ENCODE assay signal across 11 cellular contexts in genomic region chr14:58731465-58732330, GRCh38.
DNase-seq lines count a peak whose midpoint lies in the region; ATAC-seq, FAIRE-seq and TF ChIP-seq lines count a peak whose summit lies in the region.
"Had no signal": no experiment of that assay in that cellular context is flagged by ENCODE, and none has a peak within 500 bp of the region (broad histone marks: within the 10 kb centered on the region; RNA-seq: fewer than 3 reads in every experiment).

No MANE protein-coding gene starts in this region.

- no CpG with 5 or more reads among the region's 2 CpGs for WGBS in H9 (ENCODE audit: extremely low coverage, insufficient read length, low lambda C conversion rate)

- no peak overlapping the region for H3K4me3 Mint-ChIP-seq in astrocyte (ENCODE audit: unreplicated experiment)
- no peak overlapping the region for H3K4me3 Mint-ChIP-seq in CD4-positive, alpha-beta T cell
- no peak overlapping the region for H3K4me3 Mint-ChIP-seq in H9
- H3K4me3 Mint-ChIP-seq in activated CD4-positive, alpha-beta T cell treated with anti-CD3 and anti-CD28 coated beads, Interleukin-2, amount 10 ng/mL, durations not matched to agents 24 days and 14 days, result no peak overlapping the region

- H3K36me3 Mint-ChIP-seq in astrocyte (ENCODE audit: low read depth, unreplicated experiment), result no peaks in the 10 kb centered on the region
- no peaks in the 10 kb centered on the region for H3K36me3 Mint-ChIP-seq in CD4-positive, alpha-beta T cell (ENCODE audit: low read depth)
- H3K36me3 Mint-ChIP-seq in H9 (ENCODE audit: insufficient read depth in 1 of 3, low read depth in 3 of 3), result no peaks in the 10 kb centered on the region
- no peaks in the 10 kb centered on the region for H3K36me3 Mint-ChIP-seq in activated CD4-positive, alpha-beta T cell treated with anti-CD3 and anti-CD28 coated beads, Interleukin-2, amount 10 ng/mL, durations not matched to agents 24 days and 14 days (ENCODE audit: low read depth)

- H3K36me3 ChIP-seq in astrocyte (ENCODE audit: insufficient read depth, low read length) (no peaks in the 10 kb centered on the region), tibial artery (no peaks in the 10 kb centered on the region)
- H3K36me3 ChIP-seq: colonic mucosa, suprapubic skin had no signal

- DNase-seq in HPDE6-E6E7 (ENCODE audit: extremely low spot score) (peak; percentile 64), astrocyte (ENCODE audit: low read depth) (peak; percentile 100), iris pigment epithelial cell (ENCODE audit: low read depth) (peak; percentile 98), tibial artery (no peak), H9 (no peak)
- no peak for DNase-seq in CD4-positive, alpha-beta T cell
- DNase-seq in activated CD4-positive, alpha-beta T cell treated with anti-CD3 and anti-CD28 coated beads, Interleukin-2, amount 10 ng/mL, durations not matched to agents 24 days and 14 days, result no peak
- DNase-seq: colonic mucosa, NCI-H2107 had no signal

- H3K4me3 ChIP-seq in astrocyte (ENCODE audit: insufficient read depth, low read depth, low read length) (peak overlapping the region; percentile 24), tibial artery (no peak overlapping the region)
- H3K4me3 ChIP-seq: colonic mucosa, SK-N-MC, suprapubic skin had no signal

- no peak overlapping the region for H4K5ac ChIP-seq in H9 (ENCODE audit: insufficient read length, low read depth, low read length)

- no peak overlapping the region for H2AFZ ChIP-seq in astrocyte (ENCODE audit: low read depth, low read length)
- H2AFZ ChIP-seq in H9 (ENCODE audit: low read length), result no peak overlapping the region

- ATAC-seq in CD4-positive, alpha-beta T cell (ENCODE audit: poor library complexity), result no peak

- H3K27ac Mint-ChIP-seq in astrocyte (ENCODE audit: unreplicated experiment), result peak overlapping the region; percentile 68
- H3K27ac Mint-ChIP-seq in CD4-positive, alpha-beta T cell, result no peak overlapping the region
- H3K27ac Mint-ChIP-seq in H9, result no peak overlapping the region
- H3K27ac Mint-ChIP-seq in activated CD4-positive, alpha-beta T cell treated with anti-CD3 and anti-CD28 coated beads, Interleukin-2, amount 10 ng/mL, durations not matched to agents 24 days and 14 days, result no peak overlapping the region

- H3K9me3 ChIP-seq in astrocyte (ENCODE audit: insufficient read depth, low read depth, low read length) (no peaks in the 10 kb centered on the region), tibial artery (no peaks in the 10 kb centered on the region), H9 (ENCODE audit: control insufficient read depth, low read depth, low read length) (no peaks in the 10 kb centered on the region)
- no peaks in the 10 kb centered on the region for H3K9me3 ChIP-seq in CD4-positive, alpha-beta T cell (ENCODE audit: control insufficient read depth, low read length)
- H3K9me3 ChIP-seq: colonic mucosa, suprapubic skin had no signal

- H3K9ac ChIP-seq in astrocyte (ENCODE audit: low read length), result peak overlapping the region; percentile 60
- H3K9ac ChIP-seq in H9 (ENCODE audit: extremely low read depth, insufficient read length, low read length), result no peak overlapping the region

- POLR2A ChIA-PET in CD4-positive, alpha-beta T cell (lab: Charles Lee), result no interaction called here

- no peak overlapping the region for H3K23ac ChIP-seq in H9 (ENCODE audit: insufficient read length, low read depth, low read length)

- FAIRE-seq in astrocyte (lab: Jason Lieb, UNC), result peak; percentile 99

- no peak overlapping the region for H2BK5ac ChIP-seq in H9 (ENCODE audit: insufficient read length, low read length)

- no peak overlapping the region for H3K4ac ChIP-seq in H9 (ENCODE audit: low read depth, low read length)

- no peak overlapping the region for H2BK20ac ChIP-seq in H9 (ENCODE audit: low read depth, low read length, poor library complexity, severe bottlenecking)

- H2BK12ac ChIP-seq in H9 (ENCODE audit: insufficient read length, low read depth, low read length), result no peak overlapping the region

- TF ChIP-seq CTCF in astrocyte (IDR thresholded peaks at IDR 0.05; ENCODE audit: insufficient read depth, low read depth, low read length) (no peak), tibial artery (IDR thresholded peaks at IDR 0.05) (no peak), H9 (conservative IDR thresholded peaks at IDR 0.05) (no peak)
- TF ChIP-seq CTCF in CD4-positive, alpha-beta T cell (IDR thresholded peaks at IDR 0.05), result no peak

- no peak overlapping the region for H3K18ac ChIP-seq in H9 (ENCODE audit: insufficient read length, low read depth, low read length)

- no peak overlapping the region for H2AK5ac ChIP-seq in H9 (ENCODE audit: insufficient read length, low read length)

- H3K56ac ChIP-seq in H9 (ENCODE audit: insufficient read length, low read depth, low read length), result no peak overlapping the region

- CTCF ChIA-PET in CD4-positive, alpha-beta T cell (lab: Charles Lee), result no interaction called here

- no peak overlapping the region for H4K91ac ChIP-seq in H9 (ENCODE audit: insufficient read length, low read depth, low read length)

- no peak overlapping the region for H3T11ph ChIP-seq in H9 (ENCODE audit: low read length)

- H3K4me1 ChIP-seq in astrocyte (ENCODE audit: insufficient read depth, low read length) (peaks cover 19% of the 10 kb centered on the region), tibial artery (peaks cover 0 to 23% (median 7%) of the 10 kb centered on the region in 4 donors), H9 (ENCODE audit: insufficient read depth, low read length) (no peaks in the 10 kb centered on the region)
- H3K4me1 ChIP-seq: colonic mucosa, suprapubic skin had no signal

- H2BK15ac ChIP-seq in H9 (ENCODE audit: low read depth, low read length), result no peak overlapping the region

- no peak overlapping the region for H4K8ac ChIP-seq in H9 (replicated peaks; ENCODE audit: insufficient read length, low read depth, low read length)

- H3K4me2 ChIP-seq in astrocyte (ENCODE audit: low read length) (peak overlapping the region; percentile 80), H9 (ENCODE audit: insufficient read depth, insufficient read length, low read length) (no peak overlapping the region)

- H3K27ac ChIP-seq in astrocyte (ENCODE audit: low read depth, low read length), result peak overlapping the region; percentile 93
- peak overlapping the region; percentile 42 to 48 for H3K27ac ChIP-seq in tibial artery
- H3K27ac ChIP-seq in CD4-positive, alpha-beta T cell (ENCODE audit: low read depth, low read length), result no peak overlapping the region
- no peak overlapping the region for H3K27ac ChIP-seq in H9 (ENCODE audit: insufficient read length, low read depth, low read length)
- H3K27ac ChIP-seq: colonic mucosa, SK-N-MC, suprapubic skin had no signal

- H3K27me3 Mint-ChIP-seq in astrocyte (ENCODE audit: low read depth, unreplicated experiment) (no peaks in the 10 kb centered on the region), H9 (ENCODE audit: low read depth) (no peaks in the 10 kb centered on the region)
- peaks cover 8% of the 10 kb centered on the region for H3K27me3 Mint-ChIP-seq in CD4-positive, alpha-beta T cell
- peaks cover 4% of the 10 kb centered on the region for H3K27me3 Mint-ChIP-seq in activated CD4-positive, alpha-beta T cell treated with anti-CD3 and anti-CD28 coated beads, Interleukin-2, amount 10 ng/mL, durations not matched to agents 24 days and 14 days

- no peaks in the 10 kb centered on the region for H3K23me2 ChIP-seq in H9 (ENCODE audit: insufficient read length, low read depth, low read length, poor library complexity, severe bottlenecking)

- no peak overlapping the region for H2BK120ac ChIP-seq in H9 (ENCODE audit: low read depth, low read length, poor library complexity, severe bottlenecking)

- H3K79me2 ChIP-seq in astrocyte (ENCODE audit: insufficient read depth, low read length), result no peaks in the 10 kb centered on the region
- H3K79me2 ChIP-seq in H9 (ENCODE audit: insufficient read depth, low read length), result no peaks in the 10 kb centered on the region

- H4K20me1 ChIP-seq in astrocyte (ENCODE audit: insufficient read depth, low read length) (no peaks in the 10 kb centered on the region), H9 (ENCODE audit: control insufficient read depth, insufficient read depth, insufficient read length) (no peaks in the 10 kb centered on the region)

- H3K27me3 ChIP-seq in astrocyte (ENCODE audit: insufficient read depth, low read length), result no peaks in the 10 kb centered on the region
- H3K27me3 ChIP-seq in tibial artery, result no peaks in the 10 kb centered on the region
- no peaks in the 10 kb centered on the region for H3K27me3 ChIP-seq in CD4-positive, alpha-beta T cell (ENCODE audit: control insufficient read depth, insufficient read depth, low read length)
- H3K27me3 ChIP-seq in H9 (ENCODE audit: insufficient read depth, low read length), result no peaks in the 10 kb centered on the region
- H3K27me3 ChIP-seq: colonic mucosa, suprapubic skin had no signal

- H3K14ac ChIP-seq in H9 (ENCODE audit: insufficient read depth, low read length), result no peak overlapping the region

- H3K4me1 Mint-ChIP-seq in astrocyte (ENCODE audit: low read depth, unreplicated experiment) (peaks cover 39% of the 10 kb centered on the region), H9 (no peaks in the 10 kb centered on the region)
- no peaks in the 10 kb centered on the region for H3K4me1 Mint-ChIP-seq in CD4-positive, alpha-beta T cell (ENCODE audit: low read depth)
- peaks cover 8% of the 10 kb centered on the region for H3K4me1 Mint-ChIP-seq in activated CD4-positive, alpha-beta T cell treated with anti-CD3 and anti-CD28 coated beads, Interleukin-2, amount 10 ng/mL, durations not matched to agents 24 days and 14 days

- no peaks in the 10 kb centered on the region for H3K9me3 Mint-ChIP-seq in astrocyte (ENCODE audit: unreplicated experiment)
- no peaks in the 10 kb centered on the region for H3K9me3 Mint-ChIP-seq in CD4-positive, alpha-beta T cell
- no peaks in the 10 kb centered on the region for H3K9me3 Mint-ChIP-seq in H9
- H3K9me3 Mint-ChIP-seq in activated CD4-positive, alpha-beta T cell treated with anti-CD3 and anti-CD28 coated beads, Interleukin-2, amount 10 ng/mL, durations not matched to agents 24 days and 14 days, result no peaks in the 10 kb centered on the region

- no peaks in the 10 kb centered on the region for H3K79me1 ChIP-seq in H9 (ENCODE audit: insufficient read depth, low read depth, low read length, poor library complexity, severe bottlenecking)

- intact Hi-C loops in tibial artery (cut with DNase I; ENCODE audit: low total_unique reads), result no loop called here
- intact Hi-C loops in CD4-positive, alpha-beta T cell (cut with DNase I, micrococcal nuclease), result no loop called here
- intact Hi-C loops in activated CD4-positive, alpha-beta T cell treated with anti-CD3 and anti-CD28 coated beads, Interleukin-2, amount 10 ng/mL, durations not matched to agents 24 days and 14 days (cut with micrococcal nuclease), result loop anchor here (2.0 kb wide), 1 partner anchor 17 kb away; no protein-coding TSS in a partner anchor

Comparison
In these comparisons a context has a peak if more than half of its experiments do, and no peak if none do; other contexts are left out.
1. DNase-seq: peak in HPDE6-E6E7 (single experiment), astrocyte (single experiment) and iris pigment epithelial cell (single experiment); none in tibial artery (0 of 2), CD4-positive, alpha-beta T cell (0 of 10), H9 (single experiment) and activated CD4-positive, alpha-beta T cell treated with anti-CD3 and anti-CD28 coated beads, Interleukin-2, amount 10 ng/mL, durations not matched to agents 24 days and 14 days (single experiment).
2. H3K27ac ChIP-seq: peak in astrocyte (single experiment) and tibial artery (2 of 2); none in CD4-positive, alpha-beta T cell (single experiment) and H9 (single experiment).